18 cellular contexts compared by ENCODE assay signal in the genomic region with DNA sequence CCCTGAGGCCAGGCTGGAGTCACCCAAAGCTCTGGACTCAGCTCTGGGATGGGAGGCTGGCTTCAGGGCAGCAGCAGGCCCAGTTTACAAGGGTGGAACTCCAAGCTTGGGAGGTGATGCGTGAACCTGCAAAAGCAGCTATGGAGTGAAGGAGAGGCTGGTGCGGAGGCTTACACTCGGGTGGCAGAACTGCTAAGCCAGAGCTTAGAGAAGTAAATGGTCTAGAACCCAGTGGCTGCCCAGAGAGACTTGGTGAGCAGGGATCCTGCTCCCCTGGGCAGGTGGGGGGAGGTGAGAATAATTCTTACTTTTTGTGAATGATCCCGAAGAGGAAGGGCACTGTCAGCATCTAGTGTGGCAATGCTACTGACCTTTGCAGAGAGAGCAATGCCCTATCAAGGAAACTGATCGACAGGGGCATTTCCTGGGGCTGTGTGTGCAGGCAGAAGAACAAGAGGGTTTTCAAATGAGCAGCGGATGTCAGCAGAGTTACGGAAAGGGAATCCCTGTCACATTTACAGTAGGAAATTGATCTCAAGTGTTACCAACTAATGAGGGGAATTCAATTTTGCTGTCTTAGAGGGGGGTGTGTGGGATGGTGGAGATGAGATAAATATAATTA.
DNase-seq lines count a peak whose midpoint lies in the region; ATAC-seq and TF ChIP-seq lines count a peak whose summit lies in the region.
"Had no signal": no experiment of that assay in that cellular context is flagged by ENCODE, and none has a peak within 500 bp of the region (broad histone marks: within the 10 kb centered on the region; RNA-seq: fewer than 3 reads in every experiment).

No MANE protein-coding gene starts in this region.

- no peak overlapping the region for H3K4me3 Mint-ChIP-seq in CD4-positive, alpha-beta T cell
- no peak overlapping the region for H3K4me3 Mint-ChIP-seq in activated CD8-positive, alpha-beta T cell treated with anti-CD3 and anti-CD28 coated beads, Interleukin-2, amount 10 ng/mL, durations not matched to agents 7 days and 5 days
- H3K4me3 Mint-ChIP-seq in naive thymus-derived CD8-positive, alpha-beta T cell: peak overlapping the region in 6 of 10 donors; percentile 6 to 64 (median 29)
- H3K4me3 Mint-ChIP-seq: activated T-helper 1 cell treated with anti-CD3 and anti-CD28 coated beads, Interleukin-12 subunit alpha, Interleukin-12 subunit beta, Interleukin-2, Interleukin-4 antibody, amounts not matched to agents 30 ng/mL and 10 ng/mL and 1 ng/mL, durations not matched to agents 14 hours and 24 hours and 36 hours; neural crest cell had no signal

- DNase-seq in NCI-H524 (lab: John Stamatoyannopoulos, UW) (peak; percentile 9 to 24), NCI-H524 treated with DMSO at 0.1 percent for 48 hours (lab: John Stamatoyannopoulos, UW) (no peak), amygdala (lab: John Stamatoyannopoulos, UW) (no peak), OCI-LY7 (ENCODE audit: low spot score) (no peak), WERI-Rb-1 (no peak)
- DNase-seq in CD4-positive, alpha-beta T cell: no peak
- no peak for DNase-seq in activated CD8-positive, alpha-beta T cell treated with anti-CD3 and anti-CD28 coated beads, Interleukin-2, amount 10 ng/mL, durations not matched to agents 7 days and 5 days
- peak in 3 of 10 donors; percentile 13 to 52 (median 23) for DNase-seq in naive thymus-derived CD8-positive, alpha-beta T cell
- DNase-seq: activated CD8-positive, alpha-beta memory T cell treated with anti-CD3 and anti-CD28 coated beads for 24 hours; C1 segment of cervical spinal cord; dorsolateral prefrontal cortex; esophagus squamous epithelium; mesenchymal stem cell; MM.1S; NCI-H1694; stimulated activated CD4-positive, alpha-beta T cell treated with anti-CD3 and anti-CD28 coated beads, Interleukin-4, amount 100 ng/mL, for 4 hours had no signal

- no peaks in the 10 kb centered on the region for H3K9me3 Mint-ChIP-seq in CD4-positive, alpha-beta T cell
- no peaks in the 10 kb centered on the region for H3K9me3 Mint-ChIP-seq in activated CD8-positive, alpha-beta T cell treated with anti-CD3 and anti-CD28 coated beads, Interleukin-2, amount 10 ng/mL, durations not matched to agents 7 days and 5 days (ENCODE audit: insufficient read depth)
- H3K9me3 Mint-ChIP-seq in naive thymus-derived CD8-positive, alpha-beta T cell: no peaks in the 10 kb centered on the region
- H3K9me3 Mint-ChIP-seq: activated T-helper 1 cell treated with anti-CD3 and anti-CD28 coated beads, Interleukin-12 subunit alpha, Interleukin-12 subunit beta, Interleukin-2, Interleukin-4 antibody, amounts not matched to agents 30 ng/mL and 10 ng/mL and 1 ng/mL, durations not matched to agents 14 hours and 24 hours and 36 hours; neural crest cell had no signal

- H3K27me3 Mint-ChIP-seq in CD4-positive, alpha-beta T cell: no peaks in the 10 kb centered on the region
- H3K27me3 Mint-ChIP-seq in activated CD8-positive, alpha-beta T cell treated with anti-CD3 and anti-CD28 coated beads, Interleukin-2, amount 10 ng/mL, durations not matched to agents 7 days and 5 days (ENCODE audit: low read depth): peaks cover 4% of the 10 kb centered on the region
- H3K27me3 Mint-ChIP-seq in naive thymus-derived CD8-positive, alpha-beta T cell: no peaks in the 10 kb centered on the region

- H4K20me1 ChIP-seq in OCI-LY7 (ENCODE audit: insufficient read depth, low read length): no peaks in the 10 kb centered on the region

- H3K4me2 ChIP-seq in OCI-LY7 (ENCODE audit: low read length): no peak overlapping the region

- ATAC-seq in CD4-positive, alpha-beta T cell (ENCODE audit: poor library complexity): peak; percentile 32
- ATAC-seq in activated CD8-positive, alpha-beta T cell treated with anti-CD3 and anti-CD28 coated beads, Interleukin-2, amount 10 ng/mL, durations not matched to agents 7 days and 5 days: peak; percentile 49
- ATAC-seq in naive thymus-derived CD8-positive, alpha-beta T cell: peak in 1 of 2 donors; percentile 57

- no peaks in the 10 kb centered on the region for H3K79me2 ChIP-seq in OCI-LY7 (ENCODE audit: insufficient read depth, low read depth, low read length)

- no peak for TF ChIP-seq CTCF in CD4-positive, alpha-beta T cell (IDR thresholded peaks at IDR 0.05)
- TF ChIP-seq CTCF in OCI-LY7 (conservative IDR thresholded peaks at IDR 0.05; ENCODE audit: low read length) (no peak), WERI-Rb-1 (IDR thresholded peaks at IDR 0.05; ENCODE audit: low read depth, low read length) (no peak)

- H3K27ac ChIP-seq in CD4-positive, alpha-beta T cell (ENCODE audit: low read depth, low read length): no peak overlapping the region
- no peak overlapping the region for H3K27ac ChIP-seq in OCI-LY7 (ENCODE audit: low read depth, low read length, poor library complexity, severe bottlenecking)
- H3K27ac ChIP-seq in WERI-Rb-1: no peak overlapping the region
- H3K27ac ChIP-seq: dorsolateral prefrontal cortex had no signal

- no peak overlapping the region for H3K27ac Mint-ChIP-seq in CD4-positive, alpha-beta T cell
- peak overlapping the region; percentile 0 for H3K27ac Mint-ChIP-seq in activated CD8-positive, alpha-beta T cell treated with anti-CD3 and anti-CD28 coated beads, Interleukin-2, amount 10 ng/mL, durations not matched to agents 7 days and 5 days
- H3K27ac Mint-ChIP-seq in naive thymus-derived CD8-positive, alpha-beta T cell: peak overlapping the region in 5 of 10 donors; percentile 1 to 44 (median 5)
- H3K27ac Mint-ChIP-seq: activated T-helper 1 cell treated with anti-CD3 and anti-CD28 coated beads, Interleukin-12 subunit alpha, Interleukin-12 subunit beta, Interleukin-2, Interleukin-4 antibody, amounts not matched to agents 30 ng/mL and 10 ng/mL and 1 ng/mL, durations not matched to agents 14 hours and 24 hours and 36 hours had no signal

- H3K27me3 ChIP-seq in CD4-positive, alpha-beta T cell (ENCODE audit: control insufficient read depth, insufficient read depth, low read length): no peaks in the 10 kb centered on the region
- H3K27me3 ChIP-seq in WERI-Rb-1 (ENCODE audit: insufficient read depth, low read depth, severe bottlenecking): no peaks in the 10 kb centered on the region
- H3K27me3 ChIP-seq: dorsolateral prefrontal cortex, esophagus squamous epithelium had no signal

- H3K36me3 ChIP-seq in OCI-LY7 (ENCODE audit: insufficient read depth, low read length) (no peaks in the 10 kb centered on the region), WERI-Rb-1 (no peaks in the 10 kb centered on the region)
- H3K36me3 ChIP-seq: esophagus squamous epithelium had no signal

- intact Hi-C loops in CD4-positive, alpha-beta T cell (cut with DNase I, micrococcal nuclease): no loop called here
- intact Hi-C loops in OCI-LY7 (cut with micrococcal nuclease; ENCODE audit: unreplicated experiment): no loop called here

- no TSS peak for BruUV-seq in OCI-LY7 (replicated peaks; lab: Mats Ljungman, UMichigan)

- POLR2A ChIA-PET in CD4-positive, alpha-beta T cell (lab: Charles Lee): interaction anchor here (0.6 to 1.1 kb wide), 2 partner anchors 32 to 80 kb away, joined by 3 to 4 read pairs; no protein-coding TSS in a partner anchor
- POLR2A ChIA-PET in activated CD8-positive, alpha-beta T cell treated with anti-CD3 and anti-CD28 coated beads, Interleukin-2, amount 10 ng/mL, durations not matched to agents 7 days and 5 days (lab: Charles Lee): interaction anchor here (0.9 kb wide), 1 partner anchor 180 kb away, joined by 3 read pairs; the partner anchor contains the start of gene SNRPG
- POLR2A ChIA-PET in naive thymus-derived CD8-positive, alpha-beta T cell (lab: Charles Lee): interaction anchor here (0.6 kb wide), 1 partner anchor 21 kb away, joined by 3 read pairs; no protein-coding TSS in a partner anchor
- POLR2A ChIA-PET in OCI-LY7 (lab: Charles Lee): no interaction called here

- CTCF ChIA-PET in CD4-positive, alpha-beta T cell (lab: Charles Lee): no interaction called here
- CTCF ChIA-PET in activated CD8-positive, alpha-beta T cell treated with anti-CD3 and anti-CD28 coated beads, Interleukin-2, amount 10 ng/mL, durations not matched to agents 7 days and 5 days (lab: Charles Lee): no interaction called here
- CTCF ChIA-PET in OCI-LY7 (lab: Charles Lee; ENCODE audit: unreplicated experiment): no interaction called here

- H3K36me3 Mint-ChIP-seq in CD4-positive, alpha-beta T cell (ENCODE audit: low read depth): no peaks in the 10 kb centered on the region
- no peaks in the 10 kb centered on the region for H3K36me3 Mint-ChIP-seq in activated CD8-positive, alpha-beta T cell treated with anti-CD3 and anti-CD28 coated beads, Interleukin-2, amount 10 ng/mL, durations not matched to agents 7 days and 5 days (ENCODE audit: low read depth)
- H3K36me3 Mint-ChIP-seq in naive thymus-derived CD8-positive, alpha-beta T cell: no peaks in the 10 kb centered on the region

- H3K4me3 ChIP-seq in OCI-LY7 (ENCODE audit: low read depth, low read length, poor library complexity, severe bottlenecking): no peak overlapping the region
- no peak overlapping the region for H3K4me3 ChIP-seq in WERI-Rb-1 (ENCODE audit: low read depth, low read length)
- H3K4me3 ChIP-seq: dorsolateral prefrontal cortex, esophagus squamous epithelium had no signal

- no peak overlapping the region for H2AFZ ChIP-seq in OCI-LY7 (ENCODE audit: low read length)

- H3K9me2 ChIP-seq in OCI-LY7 (ENCODE audit: insufficient read depth, low read length): no peaks in the 10 kb centered on the region

- peaks cover 5% of the 10 kb centered on the region for H3K4me1 ChIP-seq in OCI-LY7 (ENCODE audit: insufficient read depth, low read length, poor library complexity, severe bottlenecking)

- H3K9me3 ChIP-seq in CD4-positive, alpha-beta T cell (ENCODE audit: control insufficient read depth, low read length): no peaks in the 10 kb centered on the region
- H3K9me3 ChIP-seq in OCI-LY7 (ENCODE audit: low read length) (no peaks in the 10 kb centered on the region), WERI-Rb-1 (ENCODE audit: severe bottlenecking) (no peaks in the 10 kb centered on the region)
- H3K9me3 ChIP-seq: esophagus squamous epithelium had no signal

- peaks cover 59% of the 10 kb centered on the region for H3K4me1 Mint-ChIP-seq in CD4-positive, alpha-beta T cell (ENCODE audit: low read depth)
- H3K4me1 Mint-ChIP-seq in activated CD8-positive, alpha-beta T cell treated with anti-CD3 and anti-CD28 coated beads, Interleukin-2, amount 10 ng/mL, durations not matched to agents 7 days and 5 days (ENCODE audit: low read depth): peaks cover 33% of the 10 kb centered on the region
- H3K4me1 Mint-ChIP-seq in naive thymus-derived CD8-positive, alpha-beta T cell: peaks cover 28 to 68% (median 51%) of the 10 kb centered on the region in 4 donors

Comparison
In these comparisons a context has a peak if more than half of its experiments do, and no peak if none do; other contexts are left out.
1. DNase-seq: peak in NCI-H524 (2 of 2); none in NCI-H524 treated with DMSO at 0.1 percent for 48 hours (single experiment), CD4-positive, alpha-beta T cell (0 of 10), activated CD8-positive, alpha-beta T cell treated with anti-CD3 and anti-CD28 coated beads, Interleukin-2, amount 10 ng/mL, durations not matched to agents 7 days and 5 days (single experiment), amygdala (0 of 56), OCI-LY7 (single experiment) and WERI-Rb-1 (single experiment).
2. H3K4me3 Mint-ChIP-seq: peak in naive thymus-derived CD8-positive, alpha-beta T cell (6 of 10); none in CD4-positive, alpha-beta T cell (single experiment) and activated CD8-positive, alpha-beta T cell treated with anti-CD3 and anti-CD28 coated beads, Interleukin-2, amount 10 ng/mL, durations not matched to agents 7 days and 5 days (single experiment).